Comparison of ENCODE assay signal across 20 cellular contexts in genomic region chr3:38590521-38590920, GRCh38.
"Had no signal": no experiment of that assay in that cellular context is flagged by ENCODE, and none has a peak within 500 bp of the region (broad histone marks: within the 10 kb centered on the region; RNA-seq: fewer than 3 reads in every experiment).

No MANE protein-coding gene starts in this region.

- H3K9me3 Mint-ChIP-seq: activated naive CD4-positive, alpha-beta T cell treated with anti-CD3 and anti-CD28 coated beads, Interleukin-2, amount 50 U/mL, for 72 hours; natural killer cell treated with Interleukin-12 subunit alpha and Interleukin-12 subunit beta and Interleukin-15 and Interleukin-18, amount 100 ng/mL, for 72 hours; stimulated activated effector memory CD8-positive, alpha-beta T cell treated with anti-CD3 and anti-CD28 coated beads, Interleukin-12 subunit alpha, Interleukin-12 subunit beta, amount 100 ng/mL, for 72 hours; T-helper 2 cell treated with Interferon-gamma antibody and Interleukin-4, amounts not matched to agents 5 μg/mL and 100 μg/mL, for 36 hours; WTC11 had no signal

- H3K4me3 Mint-ChIP-seq: mesothelial cell of epicardium; natural killer cell treated with Interleukin-12 subunit alpha and Interleukin-12 subunit beta and Interleukin-15 and Interleukin-18, amount 100 ng/mL, for 72 hours; stimulated activated effector memory CD8-positive, alpha-beta T cell treated with anti-CD3 and anti-CD28 coated beads, Interleukin-12 subunit alpha, Interleukin-12 subunit beta, amount 100 ng/mL, for 72 hours; T-helper 2 cell treated with Interferon-gamma antibody and Interleukin-4, amounts not matched to agents 5 μg/mL and 100 μg/mL, for 36 hours; WTC11 had no signal

- H3K27ac Mint-ChIP-seq: activated naive CD4-positive, alpha-beta T cell treated with anti-CD3 and anti-CD28 coated beads, Interleukin-2, amount 50 U/mL, for 72 hours; mesothelial cell of epicardium; natural killer cell treated with Interleukin-12 subunit alpha and Interleukin-12 subunit beta and Interleukin-15 and Interleukin-18, amount 100 ng/mL, for 72 hours; stimulated activated effector memory CD8-positive, alpha-beta T cell treated with anti-CD3 and anti-CD28 coated beads, Interleukin-12 subunit alpha, Interleukin-12 subunit beta, amount 100 ng/mL, for 72 hours; T-helper 2 cell treated with Interferon-gamma antibody and Interleukin-4, amounts not matched to agents 5 μg/mL and 100 μg/mL, for 36 hours; WTC11 had no signal

- H3K27ac ChIP-seq: adrenal gland, breast epithelium, neutrophil, parathyroid adenoma, sigmoid colon, SK-N-MC, stomach, upper lobe of right lung had no signal

- H3K36me3 ChIP-seq: adrenal gland, breast epithelium, neutrophil, sigmoid colon, stomach, upper lobe of right lung had no signal

- H3K36me3 Mint-ChIP-seq: activated naive CD4-positive, alpha-beta T cell treated with anti-CD3 and anti-CD28 coated beads, Interleukin-2, amount 50 U/mL, for 72 hours; mesothelial cell of epicardium; natural killer cell treated with Interleukin-12 subunit alpha and Interleukin-12 subunit beta and Interleukin-15 and Interleukin-18, amount 100 ng/mL, for 72 hours; stimulated activated effector memory CD8-positive, alpha-beta T cell treated with anti-CD3 and anti-CD28 coated beads, Interleukin-12 subunit alpha, Interleukin-12 subunit beta, amount 100 ng/mL, for 72 hours; WTC11 had no signal

- H3K4me1 Mint-ChIP-seq: mesothelial cell of epicardium; stimulated activated effector memory CD8-positive, alpha-beta T cell treated with anti-CD3 and anti-CD28 coated beads, Interleukin-12 subunit alpha, Interleukin-12 subunit beta, amount 100 ng/mL, for 72 hours had no signal

- DNase-seq: activated CD4-positive, alpha-beta T cell treated with anti-CD3 and anti-CD28 coated beads for 4 hours; cerebellar nuclear complex; cortex of kidney; effector CD4-positive, alpha-beta T cell; sigmoid colon; stimulated activated CD4-positive, alpha-beta T cell treated with anti-CD3 and anti-CD28 coated beads, Interleukin-4, amount 100 ng/mL, for 24 hours; stomach; upper lobe of right lung had no signal

- H2AFZ ChIP-seq: parathyroid adenoma had no signal

- H3K4me3 ChIP-seq: adrenal gland, breast epithelium, lung, sigmoid colon, SK-N-MC, stomach, upper lobe of right lung had no signal

- H3K27me3 ChIP-seq: adrenal gland, breast epithelium, sigmoid colon, upper lobe of right lung had no signal

- H3K79me2 ChIP-seq: parathyroid adenoma had no signal

- H3K4me1 ChIP-seq: adrenal gland, breast epithelium, parathyroid adenoma, stomach, upper lobe of right lung had no signal

- H3K9me3 ChIP-seq: adrenal gland, breast epithelium, neutrophil, sigmoid colon, stomach, upper lobe of right lung had no signal
